Comparison of ENCODE assay signal across 13 cellular contexts in genomic region chr22:37419370-37419915, GRCh38. TPM values are rescaled to one million over a fixed set of nuclear protein-coding genes. Genes with fewer than 3 reads are reported as not detected.
DNase-seq lines count a peak whose midpoint lies in the region; ATAC-seq and TF ChIP-seq lines count a peak whose summit lies in the region.
"Had no signal": no experiment of that assay in that cellular context is flagged by ENCODE, and none has a peak within 500 bp of the region (broad histone marks: within the 10 kb centered on the region; RNA-seq: fewer than 3 reads in every experiment).

No MANE protein-coding gene starts in this region.

- no peak overlapping the region for H3K27ac ChIP-seq in iPS DF 6.9 (ENCODE audit: low read length)
- no peak overlapping the region for H3K27ac ChIP-seq in spleen
- H3K27ac ChIP-seq: A549 had no signal

- H3K9me3 ChIP-seq in iPS DF 6.9 (ENCODE audit: control insufficient read depth, insufficient read depth, low read length) (no peaks in the 10 kb centered on the region), spleen (no peaks in the 10 kb centered on the region)
- H3K9me3 ChIP-seq: A549 had no signal

- H3K4me1 ChIP-seq in iPS DF 6.9 (ENCODE audit: control insufficient read depth, insufficient read depth, low read length) = peaks cover 6% of the 10 kb centered on the region
- peaks cover 0 to 32% (median 16%) of the 10 kb centered on the region in 6 donors for H3K4me1 ChIP-seq in spleen
- H3K4me1 ChIP-seq: A549 had no signal

- DNase-seq in activated CD4-positive, alpha-beta T cell treated with anti-CD3 and anti-CD28 coated beads, Interleukin-2, amount 10 ng/mL, durations not matched to agents 24 days and 14 days = no peak
- DNase-seq in activated CD4-positive, alpha-beta T cell treated with anti-CD3 and anti-CD28 coated beads for 48 hours = no peak
- no peak for DNase-seq in activated CD8-positive, alpha-beta T cell treated with anti-CD3 and anti-CD28 coated beads, Interleukin-2, amount 10 ng/mL, durations not matched to agents 7 days and 5 days
- DNase-seq in iPS DF 6.9 (ENCODE audit: low read depth, low spot score) = no peak
- DNase-seq in spleen = no peak
- no peak for DNase-seq in effector CD8-positive, alpha-beta T cell (lab: John Stamatoyannopoulos, UW)
- DNase-seq in HCEC 1CT = no peak
- no peak for DNase-seq in GM03348 (ENCODE audit: low spot score)
- DNase-seq: hippocampal formation, NCI-H1048, SHP77 treated with DMSO at 0.1 percent for 48 hours had no signal

- WGBS in iPS DF 6.9 (ENCODE audit: insufficient coverage, insufficient read length) = no CpG with 5 or more reads among the region's 35 CpGs
- 6 to 39% (median 29%) methylated on average over 19 to 35 of the region's 35 CpGs for WGBS in spleen, 5 donors

- H3K27ac Mint-ChIP-seq in activated CD4-positive, alpha-beta T cell treated with anti-CD3 and anti-CD28 coated beads, Interleukin-2, amount 10 ng/mL, durations not matched to agents 24 days and 14 days = no peak overlapping the region
- no peak overlapping the region for H3K27ac Mint-ChIP-seq in activated CD8-positive, alpha-beta T cell treated with anti-CD3 and anti-CD28 coated beads, Interleukin-2, amount 10 ng/mL, durations not matched to agents 7 days and 5 days
- H3K27ac Mint-ChIP-seq: activated naive CD4-positive, alpha-beta T cell treated with anti-CD3 and anti-CD28 coated beads, Interleukin-2, amount 50 U/mL, for 72 hours had no signal

- peak; percentile 1 for ATAC-seq in activated CD8-positive, alpha-beta T cell treated with anti-CD3 and anti-CD28 coated beads, Interleukin-2, amount 10 ng/mL, durations not matched to agents 7 days and 5 days
- ATAC-seq: A549 had no signal

- H3K27me3 ChIP-seq in iPS DF 6.9 (ENCODE audit: control insufficient read depth, insufficient read depth, low read length) (no peaks in the 10 kb centered on the region; the same call in 1 of the 2 replicates), spleen (replicated peaks in 1 of 7) (peaks cover 0 to 94% (median 43%) of the 10 kb centered on the region in 7 donors)

- CTCF ChIA-PET in activated CD8-positive, alpha-beta T cell treated with anti-CD3 and anti-CD28 coated beads, Interleukin-2, amount 10 ng/mL, durations not matched to agents 7 days and 5 days (lab: Charles Lee) = no interaction called here

- no peaks in the 10 kb centered on the region for H3K36me3 Mint-ChIP-seq in activated CD4-positive, alpha-beta T cell treated with anti-CD3 and anti-CD28 coated beads, Interleukin-2, amount 10 ng/mL, durations not matched to agents 24 days and 14 days (ENCODE audit: low read depth)
- no peaks in the 10 kb centered on the region for H3K36me3 Mint-ChIP-seq in activated CD8-positive, alpha-beta T cell treated with anti-CD3 and anti-CD28 coated beads, Interleukin-2, amount 10 ng/mL, durations not matched to agents 7 days and 5 days (ENCODE audit: low read depth)

- POLR2A ChIA-PET in activated CD8-positive, alpha-beta T cell treated with anti-CD3 and anti-CD28 coated beads, Interleukin-2, amount 10 ng/mL, durations not matched to agents 7 days and 5 days (lab: Charles Lee) = no interaction called here

- peaks cover 69% of the 10 kb centered on the region for H3K27me3 Mint-ChIP-seq in activated CD4-positive, alpha-beta T cell treated with anti-CD3 and anti-CD28 coated beads, Interleukin-2, amount 10 ng/mL, durations not matched to agents 24 days and 14 days
- H3K27me3 Mint-ChIP-seq in activated CD8-positive, alpha-beta T cell treated with anti-CD3 and anti-CD28 coated beads, Interleukin-2, amount 10 ng/mL, durations not matched to agents 7 days and 5 days (ENCODE audit: low read depth) = peaks cover 65% of the 10 kb centered on the region

- intact Hi-C loops in activated CD4-positive, alpha-beta T cell treated with anti-CD3 and anti-CD28 coated beads, Interleukin-2, amount 10 ng/mL, durations not matched to agents 24 days and 14 days (cut with micrococcal nuclease) = loop anchor here (5.0 kb wide), 1 partner anchor 38 kb away; no protein-coding TSS in a partner anchor
- intact Hi-C loops in spleen (cut with DNase I; ENCODE audit: low total_unique reads) = no loop called here

- H3K36me3 ChIP-seq in iPS DF 6.9 (ENCODE audit: control insufficient read depth, insufficient read depth, low read length) = no peaks in the 10 kb centered on the region
- H3K36me3 ChIP-seq in spleen = no peaks in the 10 kb centered on the region

- H3K4me3 Mint-ChIP-seq in activated CD4-positive, alpha-beta T cell treated with anti-CD3 and anti-CD28 coated beads, Interleukin-2, amount 10 ng/mL, durations not matched to agents 24 days and 14 days = peak overlapping the region; percentile 74
- peak overlapping the region; percentile 45 for H3K4me3 Mint-ChIP-seq in activated CD8-positive, alpha-beta T cell treated with anti-CD3 and anti-CD28 coated beads, Interleukin-2, amount 10 ng/mL, durations not matched to agents 7 days and 5 days

- TF ChIP-seq CTCF in spleen (IDR thresholded peaks at IDR 0.05 in 8 of 11, conservative IDR thresholded peaks at IDR 0.05 in 3 of 11) = no peak

- H3K4me3 ChIP-seq in iPS DF 6.9 (ENCODE audit: low read length) (peak overlapping the region; percentile 31; the same call in 1 of the 2 replicates), spleen (peak overlapping the region in 7 of 8 donors; percentile 23 to 65 (median 25))
- H3K4me3 ChIP-seq: A549 had no signal

- no peaks in the 10 kb centered on the region for H3K9me3 Mint-ChIP-seq in activated CD4-positive, alpha-beta T cell treated with anti-CD3 and anti-CD28 coated beads, Interleukin-2, amount 10 ng/mL, durations not matched to agents 24 days and 14 days
- H3K9me3 Mint-ChIP-seq in activated CD8-positive, alpha-beta T cell treated with anti-CD3 and anti-CD28 coated beads, Interleukin-2, amount 10 ng/mL, durations not matched to agents 7 days and 5 days (ENCODE audit: insufficient read depth) = no peaks in the 10 kb centered on the region
- H3K9me3 Mint-ChIP-seq: activated naive CD4-positive, alpha-beta T cell treated with anti-CD3 and anti-CD28 coated beads, Interleukin-2, amount 50 U/mL, for 72 hours had no signal

- no peak for TF ChIP-seq POLR2A in spleen (IDR thresholded peaks at IDR 0.05)

- H3K4me1 Mint-ChIP-seq in activated CD4-positive, alpha-beta T cell treated with anti-CD3 and anti-CD28 coated beads, Interleukin-2, amount 10 ng/mL, durations not matched to agents 24 days and 14 days = peaks cover 27% of the 10 kb centered on the region
- H3K4me1 Mint-ChIP-seq in activated CD8-positive, alpha-beta T cell treated with anti-CD3 and anti-CD28 coated beads, Interleukin-2, amount 10 ng/mL, durations not matched to agents 7 days and 5 days (ENCODE audit: low read depth) = peaks cover 28% of the 10 kb centered on the region

RNA-seq across cellular contexts. Expression of gene ELFN2, which starts 7.8 kb away (rescaled TPM):
- 0.07 and 0.09 TPM in 2 replicates for total RNA-seq in activated CD4-positive, alpha-beta T cell treated with anti-CD3 and anti-CD28 coated beads, Interleukin-2, amount 10 ng/mL, durations not matched to agents 24 days and 14 days
- under 1 TPM; 0.05 to 0.08 TPM for total RNA-seq in activated CD8-positive, alpha-beta T cell treated with anti-CD3 and anti-CD28 coated beads, Interleukin-2, amount 10 ng/mL, durations not matched to agents 7 days and 5 days
- total RNA-seq in spleen = under 1 TPM in 6 of 7 donors, not detected in 1; 0.05 to 0.19 (median 0.10) TPM
- polyA plus RNA-seq in spleen = under 1 TPM; 0.02 to 0.10 (median 0.02) TPM
